10 cellular contexts compared by ENCODE assay signal in genomic region chr19:46480409-46480808, GRCh38. TPM values are rescaled to one million over a fixed set of nuclear protein-coding genes. Genes with fewer than 3 reads are reported as not detected.
A peak's percentile ranks its signal among the peaks of the same experiment; 100 is the strongest.
DNase-seq lines count a peak whose midpoint lies in the region; ATAC-seq, FAIRE-seq and TF ChIP-seq lines count a peak whose summit lies in the region.
"Had no signal": no experiment of that assay in that cellular context is flagged by ENCODE, and none has a peak within 500 bp of the region (broad histone marks: within the 10 kb centered on the region; RNA-seq: fewer than 3 reads in every experiment).

No MANE protein-coding gene starts in this region.

- H3K4ac ChIP-seq in mesendoderm (ENCODE audit: low read depth, low read length) = no peak overlapping the region

- H4K8ac ChIP-seq in mesendoderm (ENCODE audit: low read depth, low read length) = no peak overlapping the region

- H3K9ac ChIP-seq in kidney (ENCODE audit: low read length in 2 of 2) (peak overlapping the region in 1 of 2 donors; percentile 34), mesendoderm (ENCODE audit: low read length) (no peak overlapping the region)

- H3K56ac ChIP-seq in mesendoderm (ENCODE audit: low read length) = no peak overlapping the region

- H3K36me3 ChIP-seq in kidney (ENCODE audit: control insufficient read depth in 1 of 2, insufficient read depth in 2 of 2, low read length in 2 of 2) (no peaks in the 10 kb centered on the region), stomach (no peaks in the 10 kb centered on the region), mesendoderm (ENCODE audit: control insufficient read depth, insufficient read depth, low read length) (no peaks in the 10 kb centered on the region)

- TF ChIP-seq CTCF in cardiac fibroblast (IDR thresholded peaks at IDR 0.05; ENCODE audit: low read depth, low read length) (no peak), kidney (IDR thresholded peaks at IDR 0.05; ENCODE audit: borderline replicate concordance, extremely low read depth, insufficient read depth) (no peak), stomach (IDR thresholded peaks at IDR 0.05) (no peak)

- intact Hi-C loops in kidney (cut with DNase I) (no loop called here), stomach (cut with DNase I; ENCODE audit: low total_unique reads) (no loop called here)

- H3K4me1 ChIP-seq in kidney (ENCODE audit: control insufficient read depth in 1 of 2, insufficient read depth in 1 of 2, low read depth in 1 of 2, low read length in 2 of 2) (no peaks in the 10 kb centered on the region), stomach (peaks cover 0 to 7% (median 0%) of the 10 kb centered on the region in 4 donors), mesendoderm (ENCODE audit: control insufficient read depth, low read depth, low read length) (no peaks in the 10 kb centered on the region)

- no peak for TF ChIP-seq EP300 in stomach (IDR thresholded peaks at IDR 0.05)

- H3K27ac ChIP-seq in kidney (ENCODE audit: low read depth in 2 of 2, low read length in 2 of 2) (peak overlapping the region in 1 of 2 donors; percentile 53), stomach (peak overlapping the region in 4 of 5 donors; percentile 32 to 77 (median 73)), mesendoderm (ENCODE audit: low read depth, low read length) (no peak overlapping the region)

- H3K27me3 ChIP-seq in stomach (peaks cover 0 to 53% (median 0%) of the 10 kb centered on the region in 3 donors), mesendoderm (ENCODE audit: insufficient read depth, low read length, poor library complexity) (no peaks in the 10 kb centered on the region)

- 28 to 35% (median 32%) methylated on average over 13 of the region's 13 CpGs for WGBS in stomach, 5 donors
- no CpG with 5 or more reads among the region's 13 CpGs for WGBS in mesendoderm (ENCODE audit: extremely low coverage, insufficient coverage, low lambda C conversion rate)

- H3K9me3 ChIP-seq in kidney (ENCODE audit: control insufficient read depth in 1 of 2, low read length in 2 of 2) = no peaks in the 10 kb centered on the region
- H3K9me3 ChIP-seq in stomach = no peaks in the 10 kb centered on the region

- TF ChIP-seq POLR2A in stomach (IDR thresholded peaks at IDR 0.05) = no peak

- no peak overlapping the region for H2BK120ac ChIP-seq in mesendoderm (ENCODE audit: low read depth, low read length)

- no peak overlapping the region for H3K4me2 ChIP-seq in mesendoderm (ENCODE audit: low read length)

- no peak overlapping the region for H2BK15ac ChIP-seq in mesendoderm (replicated peaks; ENCODE audit: low read depth)

- H3K18ac ChIP-seq in mesendoderm (ENCODE audit: low read length) = no peak overlapping the region

- ATAC-seq in GM21737 (IDR thresholded peaks at IDR 0.05; ENCODE audit: unreplicated experiment) = no peak
- ATAC-seq: activated CD4-positive, CD25-positive, alpha-beta regulatory T cell treated with anti-CD3 and anti-CD28 coated beads, Interleukin-2, amount 50 U/mL, for 24 hours had no signal

- FAIRE-seq in kidney (lab: Jason Lieb, UNC) = no peak

- DNase-seq in NCI-H1694 treated with DMSO at 0.1 percent for 48 hours (lab: John Stamatoyannopoulos, UW) (peak; percentile 23), cardiac fibroblast (ENCODE audit: low read depth in 2 of 2) (peak; percentile 49 to 90), kidney (peak; percentile 78), stomach (no peak), iPS-NIHi7 (ENCODE audit: extremely low spot score) (no peak), HK-2 (ENCODE audit: unreplicated experiment) (no peak), mesendoderm (no peak)

- H2BK5ac ChIP-seq in mesendoderm (ENCODE audit: low read length) = no peak overlapping the region

- no peak overlapping the region for H2AK5ac ChIP-seq in mesendoderm (ENCODE audit: low read length)

- H4K5ac ChIP-seq in mesendoderm (ENCODE audit: low read length) = no peak overlapping the region

- no peak overlapping the region for H3K4me3 ChIP-seq in cardiac fibroblast (replicated peaks in 1 of 2; ENCODE audit: low read depth in 2 of 2, low read length in 2 of 2)
- no peak overlapping the region for H3K4me3 ChIP-seq in kidney (ENCODE audit: low read length in 2 of 2)
- H3K4me3 ChIP-seq in stomach = no peak overlapping the region
- no peak overlapping the region for H3K4me3 ChIP-seq in mesendoderm (ENCODE audit: low read length)

- H3K79me1 ChIP-seq in mesendoderm (ENCODE audit: low read length) = no peaks in the 10 kb centered on the region

- H3K79me2 ChIP-seq in mesendoderm (ENCODE audit: control insufficient read depth, insufficient read depth, low read length) = no peaks in the 10 kb centered on the region

- H3K23ac ChIP-seq in mesendoderm (ENCODE audit: low read length) = no peak overlapping the region

RNA-seq across cellular contexts. Expression of gene PNMA8A, which starts 9.0 kb away (rescaled TPM):
- total RNA-seq in kidney (16.2 TPM), stomach (1 to 10 TPM in 2 of 5 donors, under 1 TPM in 1, not detected in 2; 0.43 to 4.8 (median 3.1) TPM)
- polyA plus RNA-seq in kidney (ENCODE audit: insufficient read depth, low read depth, low replicate concordance) (12.5 TPM), stomach (1 to 10 TPM; 1.1 to 1.5 (median 1.3) TPM)
- 12.5 TPM for polyA plus RNA-seq in mesendoderm (2013, experiment 1 of 2)
- polyA plus RNA-seq in mesendoderm (2013, experiment 2 of 2) = 13.0 TPM
- polyA plus RNA-seq: IgD-negative memory B cell had no signal

RNA-seq across cellular contexts. Expression of gene PNMA8B, which starts 15.3 kb away (rescaled TPM):
- total RNA-seq in kidney (1.3 TPM), stomach (1 to 10 TPM in 2 of 5 donors, under 1 TPM in 2, not detected in 1; under 0.01 to 4.1 (median 0.72) TPM)
- polyA plus RNA-seq in kidney (ENCODE audit: insufficient read depth, low read depth, low replicate concordance) (0.67 TPM), stomach (1 to 10 TPM in 1 of 3 donors, under 1 TPM in 2; 0.40 to 1.1 (median 0.76) TPM)
- 0.10 TPM for polyA plus RNA-seq in mesendoderm (2013, experiment 1 of 2)
- 0.15 TPM for polyA plus RNA-seq in mesendoderm (2013, experiment 2 of 2)
- polyA plus RNA-seq: IgD-negative memory B cell had no signal

RNA-seq across cellular contexts. Expression of gene PNMA8C, which starts 51.7 kb away (rescaled TPM):
- total RNA-seq in kidney = 0.09 TPM
- 0.09 TPM for polyA plus RNA-seq in kidney (ENCODE audit: insufficient read depth, low read depth, low replicate concordance)
- total RNA-seq in stomach = under 1 TPM in 1 of 5 donors, not detected in 4; 0.18 TPM
- under 1 TPM in 1 of 3 donors, not detected in 2; 0.05 TPM for polyA plus RNA-seq in stomach
- 0.08 TPM for polyA plus RNA-seq in mesendoderm (2013, experiment 1 of 2)
- 0.10 TPM for polyA plus RNA-seq in mesendoderm (2013, experiment 2 of 2)
- polyA plus RNA-seq: IgD-negative memory B cell had no signal

Comparison
In these comparisons a context has a peak if more than half of its experiments do, and no peak if none do; other contexts are left out.
1. DNase-seq: peak in NCI-H1694 treated with DMSO at 0.1 percent for 48 hours (single experiment), cardiac fibroblast (2 of 2) and kidney (single experiment); none in stomach (single experiment), iPS-NIHi7 (single experiment), HK-2 (single experiment) and mesendoderm (single experiment).